In genomic region chr11:69860244-69860643, GRCh38 we compare ENCODE assay signal across 30 cellular contexts. TPM values are rescaled to one million over a fixed set of nuclear protein-coding genes. Genes with fewer than 3 reads are reported as not detected.
"Had no signal": no experiment of that assay in that cellular context is flagged by ENCODE, and none has a peak within 500 bp of the region (broad histone marks: within the 10 kb centered on the region; RNA-seq: fewer than 3 reads in every experiment).

No MANE protein-coding gene starts in this region.

- H3K27ac Mint-ChIP-seq: naive thymus-derived CD4-positive, alpha-beta T cell had no signal

- H3K36me3 ChIP-seq: esophagus squamous epithelium, gastrocnemius medialis, heart right ventricle, left ventricle myocardium inferior, lower lobe of right lung had no signal

- H3K4me3 ChIP-seq: coronary artery, dorsolateral prefrontal cortex, esophagus squamous epithelium, gastrocnemius medialis, heart right ventricle, left ventricle myocardium inferior, lower lobe of right lung had no signal

- H3K9me3 ChIP-seq: esophagus squamous epithelium, gastrocnemius medialis, heart right ventricle, left ventricle myocardium inferior, lower lobe of right lung had no signal

- FAIRE-seq: colon, islet of Langerhans, keratinocyte had no signal

- H3K4me1 Mint-ChIP-seq: naive thymus-derived CD4-positive, alpha-beta T cell had no signal

- ATAC-seq: esophagus mucosa; gastrocnemius medialis; heart right ventricle; left cardiac atrium; lower lobe of right lung; naive thymus-derived CD4-positive, alpha-beta T cell had no signal

- H3K27ac ChIP-seq: coronary artery, dorsolateral prefrontal cortex, epithelial cell of prostate, esophagus squamous epithelium, gastrocnemius medialis, heart right ventricle, left ventricle myocardium inferior, lower lobe of right lung had no signal

- H3K4me1 ChIP-seq: esophagus squamous epithelium, gastrocnemius medialis, heart right ventricle, left ventricle myocardium inferior, lower lobe of right lung had no signal

- DNase-seq: dermis blood vessel endothelial cell; effector CD4-positive, alpha-beta T cell; effector memory CD4-positive, alpha-beta T cell; erythroblast; esophagus squamous epithelium; foreskin fibroblast; foreskin melanocyte; gastrocnemius medialis; glutamatergic neuron; heart right ventricle; hippocampal formation; left cardiac atrium; left ventricle myocardium inferior; lower lobe of right lung; mesenchymal stem cell; midbrain; naive thymus-derived CD4-positive, alpha-beta T cell had no signal

- H3K36me3 Mint-ChIP-seq: naive thymus-derived CD4-positive, alpha-beta T cell had no signal

- H3K4me3 Mint-ChIP-seq: naive thymus-derived CD4-positive, alpha-beta T cell had no signal

RNA-seq across cellular contexts. Expression of gene FGF3, which starts 41.0 kb away (rescaled TPM):
- total RNA-seq: dermis blood vessel endothelial cell; dorsolateral prefrontal cortex; esophagus mucosa; esophagus squamous epithelium; gastrocnemius medialis; glomerular endothelial cell; heart right ventricle; kidney epithelial cell; left cardiac atrium; left ventricle myocardium inferior; lower leg skin; lower lobe of right lung; lung microvascular endothelial cell; mononuclear cell; mucosa of gallbladder; naive thymus-derived CD4-positive, alpha-beta T cell had no signal
- polyA plus RNA-seq: heart right ventricle; keratinocyte; naive thymus-derived CD4-positive, alpha-beta T cell had no signal
